24 cellular contexts compared by ENCODE assay signal in the genomic region with DNA sequence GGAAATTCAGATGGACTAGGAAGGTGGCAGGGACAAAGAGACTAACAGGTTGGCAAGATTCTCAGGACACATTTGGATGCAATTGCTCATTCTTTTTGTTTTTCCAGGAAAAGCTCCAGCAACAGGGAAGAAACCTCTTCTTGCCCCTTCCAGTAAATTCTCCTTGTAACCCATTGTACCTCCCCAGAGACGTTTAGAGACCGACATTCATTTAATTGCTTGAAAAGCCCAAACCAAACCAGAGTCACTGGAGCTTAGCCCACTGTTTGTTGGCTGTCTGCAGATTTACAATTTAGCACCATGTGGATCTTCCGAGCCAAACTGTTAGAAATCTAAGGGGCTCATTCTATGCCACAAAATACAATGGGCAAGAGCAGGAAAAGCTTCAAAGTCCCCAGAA.
A peak's percentile ranks its signal among the peaks of the same experiment; 100 is the strongest.
DNase-seq lines count a peak whose midpoint lies in the region; ATAC-seq, FAIRE-seq and TF ChIP-seq lines count a peak whose summit lies in the region.
"Had no signal": no experiment of that assay in that cellular context is flagged by ENCODE, and none has a peak within 500 bp of the region (broad histone marks: within the 10 kb centered on the region; RNA-seq: fewer than 3 reads in every experiment).

No MANE protein-coding gene starts in this region.

- H3K4me3 Mint-ChIP-seq in GM23338 (no peak overlapping the region), nephron progenitor cell (no peak overlapping the region)
- no peak overlapping the region for H3K4me3 Mint-ChIP-seq in activated CD4-positive, alpha-beta memory T cell treated with anti-CD3 and anti-CD28 coated beads, Interleukin-2, amount 10 ng/mL, durations not matched to agents 7 days and 5 days
- H3K4me3 Mint-ChIP-seq: CD4-positive, alpha-beta memory T cell had no signal

- H3K4me2 ChIP-seq in GM23338, result no peak overlapping the region
- peak overlapping the region; percentile 29 for H3K4me2 ChIP-seq in hepatocyte

- no peaks in the 10 kb centered on the region for H3K9me3 Mint-ChIP-seq in GM23338
- H3K9me3 Mint-ChIP-seq in nephron progenitor cell, result no peaks in the 10 kb centered on the region
- H3K9me3 Mint-ChIP-seq in activated CD4-positive, alpha-beta memory T cell treated with anti-CD3 and anti-CD28 coated beads, Interleukin-2, amount 10 ng/mL, durations not matched to agents 7 days and 5 days, result no peaks in the 10 kb centered on the region
- H3K9me3 Mint-ChIP-seq: CD4-positive, alpha-beta memory T cell had no signal

- H3K27me3 Mint-ChIP-seq in GM23338 (ENCODE audit: insufficient read depth, low read depth, poor library complexity) (no peaks in the 10 kb centered on the region), nephron progenitor cell (ENCODE audit: low read depth, poor library complexity) (peaks cover 3% of the 10 kb centered on the region)
- peaks cover 36% of the 10 kb centered on the region for H3K27me3 Mint-ChIP-seq in activated CD4-positive, alpha-beta memory T cell treated with anti-CD3 and anti-CD28 coated beads, Interleukin-2, amount 10 ng/mL, durations not matched to agents 7 days and 5 days

- ATAC-seq in GM23338 (no peak), GM21360 (IDR thresholded peaks at IDR 0.05; ENCODE audit: unreplicated experiment) (no peak), pancreas (no peak), GM21576 (IDR thresholded peaks at IDR 0.05; ENCODE audit: unreplicated experiment) (no peak)
- ATAC-seq: GM12878, Panc1 had no signal

- CTCF ChIA-PET in activated CD4-positive, alpha-beta memory T cell treated with anti-CD3 and anti-CD28 coated beads, Interleukin-2, amount 10 ng/mL, durations not matched to agents 7 days and 5 days (lab: Charles Lee), result interaction anchor here (1.3 kb wide), 1 partner anchor 171 kb away, joined by 4 read pairs; no protein-coding TSS in a partner anchor

- intact Hi-C loops in pancreas (cut with DNase I), result no loop called here

- H3K36me3 ChIP-seq in GM23338 (ENCODE audit: insufficient read depth), result no peaks in the 10 kb centered on the region
- no peaks in the 10 kb centered on the region for H3K36me3 ChIP-seq in hepatocyte (replicated peaks; ENCODE audit: insufficient read depth, low read depth)
- H3K36me3 ChIP-seq in pancreas, result no peaks in the 10 kb centered on the region
- H3K36me3 ChIP-seq: MG63 had no signal

- H4K20me1 ChIP-seq in GM23338 (replicated peaks; ENCODE audit: insufficient read depth), result no peaks in the 10 kb centered on the region
- no peaks in the 10 kb centered on the region for H4K20me1 ChIP-seq in hepatocyte (ENCODE audit: insufficient read depth, poor library complexity, severe bottlenecking)

- no peak for FAIRE-seq in pancreas (lab: Jason Lieb, UNC)
- FAIRE-seq: A204.1, GM12878, H54 had no signal

- H3K36me3 Mint-ChIP-seq in GM23338 (ENCODE audit: low read depth) (no peaks in the 10 kb centered on the region), nephron progenitor cell (ENCODE audit: low read depth) (no peaks in the 10 kb centered on the region)
- H3K36me3 Mint-ChIP-seq in activated CD4-positive, alpha-beta memory T cell treated with anti-CD3 and anti-CD28 coated beads, Interleukin-2, amount 10 ng/mL, durations not matched to agents 7 days and 5 days (ENCODE audit: low read depth), result no peaks in the 10 kb centered on the region
- H3K36me3 Mint-ChIP-seq: CD4-positive, alpha-beta memory T cell had no signal

- H3K4me1 Mint-ChIP-seq in GM23338 (no peaks in the 10 kb centered on the region), nephron progenitor cell (peaks cover 18% of the 10 kb centered on the region)
- H3K4me1 Mint-ChIP-seq in activated CD4-positive, alpha-beta memory T cell treated with anti-CD3 and anti-CD28 coated beads, Interleukin-2, amount 10 ng/mL, durations not matched to agents 7 days and 5 days, result no peaks in the 10 kb centered on the region
- H3K4me1 Mint-ChIP-seq: CD4-positive, alpha-beta memory T cell had no signal

- 0 out of 2 replicates have a peak overlapping the region, but pooled peaks have one; percentile 12 for H2AFZ ChIP-seq in GM23338
- H2AFZ ChIP-seq in hepatocyte, result no peak overlapping the region

- 68% methylated on average over 3 of the region's 3 CpGs for WGBS in hepatocyte (ENCODE audit: low lambda C conversion rate, missing lambda C conversion rate)
- 44 to 62% methylated on average over 3 of the region's 3 CpGs for WGBS in pancreas, 2 donors

- H3K4me1 ChIP-seq in GM23338 (ENCODE audit: insufficient read depth) (no peaks in the 10 kb centered on the region), hepatocyte (ENCODE audit: insufficient read depth) (no peaks in the 10 kb centered on the region), pancreas (no peaks in the 10 kb centered on the region)
- H3K4me1 ChIP-seq: Caco-2 had no signal

- POLR2A ChIA-PET in activated CD4-positive, alpha-beta memory T cell treated with anti-CD3 and anti-CD28 coated beads, Interleukin-2, amount 10 ng/mL, durations not matched to agents 7 days and 5 days (lab: Charles Lee), result no interaction called here

- H3K4me3 ChIP-seq in GM23338, result no peak overlapping the region
- no peak overlapping the region for H3K4me3 ChIP-seq in hepatocyte
- H3K4me3 ChIP-seq in pancreas, result no peak overlapping the region
- H3K4me3 ChIP-seq: GM12878, MG63 had no signal

- TF ChIP-seq CTCF in GM23338 (conservative IDR thresholded peaks at IDR 0.05; ENCODE audit: low read depth in 2 of 2) (no peak), hepatocyte (IDR thresholded peaks at IDR 0.05; ENCODE audit: poor library complexity) (no peak), nephron progenitor cell (IDR thresholded peaks at IDR 0.05) (no peak), pancreas (IDR thresholded peaks at IDR 0.05) (no peak)

- H3K27ac Mint-ChIP-seq in GM23338 (no peak overlapping the region), nephron progenitor cell (peak overlapping the region; percentile 6)
- no peak overlapping the region for H3K27ac Mint-ChIP-seq in activated CD4-positive, alpha-beta memory T cell treated with anti-CD3 and anti-CD28 coated beads, Interleukin-2, amount 10 ng/mL, durations not matched to agents 7 days and 5 days
- H3K27ac Mint-ChIP-seq: CD4-positive, alpha-beta memory T cell had no signal

- H3K27ac ChIP-seq in GM23338 (ENCODE audit: low read depth) (no peak overlapping the region), hepatocyte (peak overlapping the region; percentile 25), pancreas (no peak overlapping the region)
- H3K27ac ChIP-seq: SK-N-MC had no signal

- H3K9me2 ChIP-seq in GM23338 (ENCODE audit: insufficient read depth) (no peaks in the 10 kb centered on the region), hepatocyte (replicated peaks; ENCODE audit: insufficient read depth) (no peaks in the 10 kb centered on the region)

- DNase-seq in GM23338 (ENCODE audit: low spot score), result no peak
- peak; percentile 5 for DNase-seq in hepatocyte (ENCODE audit: low spot score)
- DNase-seq in nephron progenitor cell, result no peak
- no peak for DNase-seq in pancreas
- no peak for DNase-seq in activated CD4-positive, alpha-beta memory T cell treated with anti-CD3 and anti-CD28 coated beads, Interleukin-2, amount 10 ng/mL, durations not matched to agents 7 days and 5 days
- DNase-seq: AML-193; Caco-2; CD4-positive, alpha-beta memory T cell; GDM1; IMR-90; KG1; MG63; NCI-H1694; NCI-H2029 treated with DMSO at 0.1 percent for 48 hours; NCI-H2227 treated with DMSO at 0.1 percent for 48 hours; NCI-H526 treated with DMSO at 0.1 percent for 48 hours; SIG-M5 had no signal

- no peaks in the 10 kb centered on the region for H3K9me3 ChIP-seq in hepatocyte (ENCODE audit: low read depth)
- no peaks in the 10 kb centered on the region for H3K9me3 ChIP-seq in pancreas
- H3K9me3 ChIP-seq: Caco-2, MG63 had no signal

- no peaks in the 10 kb centered on the region for H3K79me2 ChIP-seq in GM23338 (replicated peaks; ENCODE audit: insufficient read depth)
- no peaks in the 10 kb centered on the region for H3K79me2 ChIP-seq in hepatocyte

- H3K27me3 ChIP-seq in GM23338 (ENCODE audit: insufficient read depth) (no peaks in the 10 kb centered on the region), hepatocyte (peaks cover 28% of the 10 kb centered on the region), pancreas (no peaks in the 10 kb centered on the region)

- no peaks in the 10 kb centered on the region for H3F3A ChIP-seq in GM23338 (replicated peaks; ENCODE audit: low read depth)

TF ChIP-seq in GM23338, 12 proteins besides CTCF, POLR2A, EP300 and RAD21 (continues in another document):
- TF ChIP-seq ZNF114 (CRISPR knock-in tag; IDR thresholded peaks at IDR 0.05), result no peak
- no peak for TF ChIP-seq NANOG (IDR thresholded peaks at IDR 0.05; ENCODE audit: borderline replicate concordance)
- TF ChIP-seq ZNF331 (CRISPR knock-in tag; IDR thresholded peaks at IDR 0.05; ENCODE audit: low read depth), result no peak
